Comparison of ENCODE assay signal across 1 cellular context in the genomic region with DNA sequence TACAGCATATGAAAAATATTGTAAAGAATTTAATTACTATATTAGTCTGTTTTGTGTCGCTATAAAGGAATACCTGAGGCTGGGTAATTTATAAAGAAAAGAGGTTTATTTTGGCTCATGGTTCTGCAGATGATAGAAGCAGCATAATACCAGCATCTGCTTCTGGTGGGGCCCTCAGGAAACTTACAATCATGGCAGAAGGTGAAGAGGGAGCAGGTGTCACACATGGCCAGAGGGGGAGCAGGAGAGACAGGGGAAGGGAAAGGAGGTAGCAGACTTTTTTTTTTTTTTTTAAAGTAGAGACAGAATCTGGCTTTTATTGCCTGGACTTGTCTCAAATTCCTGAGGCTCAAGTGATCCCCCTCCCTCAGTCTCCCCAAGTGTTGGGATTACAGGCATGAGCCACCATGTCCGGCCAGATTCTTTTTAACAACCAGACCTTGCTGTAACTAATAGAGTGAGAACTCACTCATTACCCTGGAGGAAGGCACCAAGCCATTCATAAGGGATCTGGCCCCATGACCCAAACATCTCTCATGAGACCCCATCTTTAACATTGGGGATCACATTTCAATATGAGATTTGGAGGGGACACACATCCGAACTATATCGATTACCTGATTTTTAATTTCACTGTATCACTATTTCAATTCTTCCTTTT.
TF ChIP-seq lines count a peak whose summit lies in the region.

No MANE protein-coding gene starts in this region.

TF ChIP-seq in GM23338, 12 proteins besides CTCF, POLR2A, EP300 and RAD21 (continued from another document):
- TF ChIP-seq, protein P1, sequence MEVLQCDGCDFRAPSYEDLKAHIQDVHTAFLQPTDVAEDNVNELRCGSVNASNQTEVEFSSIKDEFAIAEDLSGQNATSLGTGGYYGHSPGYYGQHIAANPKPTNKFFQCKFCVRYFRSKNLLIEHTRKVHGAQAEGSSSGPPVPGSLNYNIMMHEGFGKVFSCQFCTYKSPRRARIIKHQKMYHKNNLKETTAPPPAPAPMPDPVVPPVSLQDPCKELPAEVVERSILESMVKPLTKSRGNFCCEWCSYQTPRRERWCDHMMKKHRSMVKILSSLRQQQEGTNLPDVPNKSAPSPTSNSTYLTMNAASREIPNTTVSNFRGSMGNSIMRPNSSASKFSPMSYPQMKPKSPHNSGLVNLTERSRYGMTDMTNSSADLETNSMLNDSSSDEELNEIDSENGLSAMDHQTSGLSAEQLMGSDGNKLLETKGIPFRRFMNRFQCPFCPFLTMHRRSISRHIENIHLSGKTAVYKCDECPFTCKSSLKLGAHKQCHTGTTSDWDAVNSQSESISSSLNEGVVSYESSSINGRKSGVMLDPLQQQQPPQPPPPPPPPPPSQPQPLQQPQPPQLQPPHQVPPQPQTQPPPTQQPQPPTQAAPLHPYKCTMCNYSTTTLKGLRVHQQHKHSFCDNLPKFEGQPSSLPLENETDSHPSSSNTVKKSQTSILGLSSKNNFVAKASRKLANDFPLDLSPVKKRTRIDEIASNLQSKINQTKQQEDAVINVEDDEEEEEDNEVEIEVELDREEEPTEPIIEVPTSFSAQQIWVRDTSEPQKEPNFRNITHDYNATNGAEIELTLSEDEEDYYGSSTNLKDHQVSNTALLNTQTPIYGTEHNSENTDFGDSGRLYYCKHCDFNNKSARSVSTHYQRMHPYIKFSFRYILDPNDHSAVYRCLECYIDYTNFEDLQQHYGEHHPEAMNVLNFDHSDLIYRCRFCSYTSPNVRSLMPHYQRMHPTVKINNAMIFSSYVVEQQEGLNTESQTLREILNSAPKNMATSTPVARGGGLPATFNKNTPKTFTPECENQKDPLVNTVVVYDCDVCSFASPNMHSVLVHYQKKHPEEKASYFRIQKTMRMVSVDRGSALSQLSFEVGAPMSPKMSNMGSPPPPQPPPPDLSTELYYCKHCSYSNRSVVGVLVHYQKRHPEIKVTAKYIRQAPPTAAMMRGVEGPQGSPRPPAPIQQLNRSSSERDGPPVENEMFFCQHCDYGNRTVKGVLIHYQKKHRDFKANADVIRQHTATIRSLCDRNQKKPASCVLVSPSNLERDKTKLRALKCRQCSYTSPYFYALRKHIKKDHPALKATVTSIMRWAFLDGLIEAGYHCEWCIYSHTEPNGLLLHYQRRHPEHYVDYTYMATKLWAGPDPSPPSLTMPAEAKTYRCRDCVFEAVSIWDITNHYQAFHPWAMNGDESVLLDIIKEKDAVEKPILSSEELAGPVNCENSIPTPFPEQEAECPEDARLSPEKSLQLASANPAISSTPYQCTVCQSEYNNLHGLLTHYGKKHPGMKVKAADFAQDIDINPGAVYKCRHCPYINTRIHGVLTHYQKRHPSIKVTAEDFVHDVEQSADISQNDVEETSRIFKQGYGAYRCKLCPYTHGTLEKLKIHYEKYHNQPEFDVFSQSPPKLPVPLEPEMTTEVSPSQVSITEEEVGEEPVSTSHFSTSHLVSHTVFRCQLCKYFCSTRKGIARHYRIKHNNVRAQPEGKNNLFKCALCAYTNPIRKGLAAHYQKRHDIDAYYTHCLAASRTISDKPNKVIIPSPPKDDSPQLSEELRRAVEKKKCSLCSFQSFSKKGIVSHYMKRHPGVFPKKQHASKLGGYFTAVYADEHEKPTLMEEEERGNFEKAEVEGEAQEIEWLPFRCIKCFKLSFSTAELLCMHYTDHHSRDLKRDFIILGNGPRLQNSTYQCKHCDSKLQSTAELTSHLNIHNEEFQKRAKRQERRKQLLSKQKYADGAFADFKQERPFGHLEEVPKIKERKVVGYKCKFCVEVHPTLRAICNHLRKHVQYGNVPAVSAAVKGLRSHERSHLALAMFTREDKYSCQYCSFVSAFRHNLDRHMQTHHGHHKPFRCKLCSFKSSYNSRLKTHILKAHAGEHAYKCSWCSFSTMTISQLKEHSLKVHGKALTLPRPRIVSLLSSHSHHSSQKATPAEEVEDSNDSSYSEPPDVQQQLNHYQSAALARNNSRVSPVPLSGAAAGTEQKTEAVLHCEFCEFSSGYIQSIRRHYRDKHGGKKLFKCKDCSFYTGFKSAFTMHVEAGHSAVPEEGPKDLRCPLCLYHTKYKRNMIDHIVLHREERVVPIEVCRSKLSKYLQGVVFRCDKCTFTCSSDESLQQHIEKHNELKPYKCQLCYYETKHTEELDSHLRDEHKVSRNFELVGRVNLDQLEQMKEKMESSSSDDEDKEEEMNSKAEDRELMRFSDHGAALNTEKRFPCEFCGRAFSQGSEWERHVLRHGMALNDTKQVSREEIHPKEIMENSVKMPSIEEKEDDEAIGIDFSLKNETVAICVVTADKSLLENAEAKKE (CRISPR knock-in tag; IDR thresholded peaks at IDR 0.05): no peak
- no peak for TF ChIP-seq JUNB (IDR thresholded peaks at IDR 0.05; ENCODE audit: unreplicated experiment)
TF ChIP-seq in GM23338: peak in this region for 0.
